Comparison of ENCODE assay signal across 9 cellular contexts in genomic region chr19:35741216-35741541, GRCh38. TPM values are rescaled to one million over a fixed set of nuclear protein-coding genes. Genes with fewer than 3 reads are reported as not detected.
A peak's percentile ranks its signal among the peaks of the same experiment; 100 is the strongest.
DNase-seq lines count a peak whose midpoint lies in the region; ATAC-seq, FAIRE-seq and TF ChIP-seq lines count a peak whose summit lies in the region.
"Had no signal": no experiment of that assay in that cellular context is flagged by ENCODE, and none has a peak within 500 bp of the region (broad histone marks: within the 10 kb centered on the region; RNA-seq: fewer than 3 reads in every experiment).

No MANE protein-coding gene starts in this region.

- no peak for FAIRE-seq in GM12891 (lab: Jason Lieb, UNC)

- DNase-seq in GM23248 = no peak
- DNase-seq in SK-N-MC (ENCODE audit: low read depth, low spot score) = no peak
- no peak for DNase-seq in fibroblast of pulmonary artery (ENCODE audit: low read depth)
- DNase-seq in skeletal muscle cell (ENCODE audit: low read depth) = no peak
- DNase-seq in activated CD4-positive, alpha-beta T cell treated with anti-CD3 and anti-CD28 coated beads, Interleukin-2, amount 50 U/mL, for 48 hours = no peak
- DNase-seq in GM12891 (ENCODE audit: insufficient read length, low spot score) = no peak
- DNase-seq in NCI-H510A treated with DMSO at 0.1 percent for 48 hours (lab: John Stamatoyannopoulos, UW) = no peak

- H4K20me1 ChIP-seq in GM23248 (ENCODE audit: insufficient read depth) = no peaks in the 10 kb centered on the region

- 4 to 5% methylated on average over 12 to 13 of the region's 13 CpGs for WGBS in GM23248 (ENCODE audit: low coverage in 1 of 2, low lambda C conversion rate in 2 of 2, missing lambda C conversion rate in 2 of 2), 2 experiments

- no peak for ATAC-seq in HG02884 (IDR thresholded peaks at IDR 0.05; ENCODE audit: unreplicated experiment)

- no peak for TF ChIP-seq CTCF in fibroblast of pulmonary artery (IDR thresholded peaks at IDR 0.05; ENCODE audit: low read length, missing control alignments)

- H3F3A ChIP-seq in GM23248 (ENCODE audit: insufficient read depth) = peaks cover 21% of the 10 kb centered on the region; the same call in 1 of the 2 replicates

- no peaks in the 10 kb centered on the region; the same call in 1 of the 2 replicates for H3K36me3 ChIP-seq in GM23248 (ENCODE audit: low read depth)
- H3K36me3 ChIP-seq in SK-N-MC (ENCODE audit: insufficient read depth, low read length) = peaks cover 29% of the 10 kb centered on the region; the same call in 1 of the 2 replicates

- H2AFZ ChIP-seq in GM23248 = peak overlapping the region; percentile 92

- H3K9me3 ChIP-seq in GM23248 (ENCODE audit: low read depth) = no peaks in the 10 kb centered on the region
- no peaks in the 10 kb centered on the region for H3K9me3 ChIP-seq in SK-N-MC (ENCODE audit: low read depth, low read length)

- peaks cover 15% of the 10 kb centered on the region for H3K79me2 ChIP-seq in GM23248 (ENCODE audit: insufficient read depth)

- H3K9ac ChIP-seq in GM23248 (peak overlapping the region; percentile 62), SK-N-MC (ENCODE audit: insufficient read length) (peak overlapping the region; percentile 64)

- in situ Hi-C loops in GM23248 (cut with MboI) = no loop called here

- TF ChIP-seq POLR2A in GM12891 (IDR thresholded peaks at IDR 0.05; ENCODE audit: low read depth, low read length) = no peak

- peak overlapping the region; percentile 93 for H3K4me2 ChIP-seq in GM23248 (ENCODE audit: unreplicated experiment)

- H3K4me1 ChIP-seq in GM23248 (ENCODE audit: insufficient read depth) = 0 out of 2 replicates have a peak, but pooled peaks cover 1% of the 10 kb centered on the region

- H3K4me3 ChIP-seq in GM23248 (peak overlapping the region; percentile 83), SK-N-MC (peak overlapping the region; percentile 86), fibroblast of pulmonary artery (replicated peaks; ENCODE audit: low read depth, low read length) (peak overlapping the region; percentile 63), skeletal muscle cell (ENCODE audit: low read depth, low read length) (peak overlapping the region; percentile 64)

- no peaks in the 10 kb centered on the region for H3K9me2 ChIP-seq in GM23248 (ENCODE audit: insufficient read depth)

- H3K27me3 ChIP-seq in GM23248 (replicated peaks; ENCODE audit: insufficient read depth) = no peaks in the 10 kb centered on the region

- H3K27ac ChIP-seq in GM23248 = peak overlapping the region; percentile 49
- peak overlapping the region; percentile 69; the same call in 1 of the 2 replicates for H3K27ac ChIP-seq in SK-N-MC
- H3K27ac ChIP-seq: epithelial cell of prostate had no signal

TF ChIP-seq in GM12891, 5 proteins besides CTCF, POLR2A, EP300 and RAD21:
- no peak for TF ChIP-seq PAX5 (IDR thresholded peaks at IDR 0.05; ENCODE audit: insufficient read depth, low read length, severe bottlenecking)
- no peak for TF ChIP-seq POLR2AphosphoS5 (IDR thresholded peaks at IDR 0.05; ENCODE audit: low read depth, low read length)
- TF ChIP-seq SPI1 (IDR thresholded peaks at IDR 0.05; ENCODE audit: low read depth, low read length) = no peak
- no peak for TF ChIP-seq TAF1 (IDR thresholded peaks at IDR 0.05; ENCODE audit: low read depth, low read length)
- no peak for TF ChIP-seq POU2F2 (IDR thresholded peaks at IDR 0.05; ENCODE audit: low read depth, low read length)

RNA-seq across cellular contexts. Expression of gene IGFLR1, which starts 1.1 kb away (rescaled TPM):
- 1.4 TPM in 1 of 2 replicates, not detected in the other for total RNA-seq in GM23248 (2014; rRNA removed; shearing (Covaris generic))
- polyA plus RNA-seq in GM23248 (2016; fragmentation: Nextera tagmentation; extraction: Ambion mirVana) = 3.2 and 3.3 TPM in 2 replicates
- 39.6 TPM for polyA plus RNA-seq in GM12891 (2012; ENCODE audit: low read depth, missing spikeins)

RNA-seq across cellular contexts. Expression of gene U2AF1L4, which starts 4.0 kb away (rescaled TPM):
- total RNA-seq in GM23248 (2014; rRNA removed; shearing (Covaris generic)) = 10.7 and 18.8 TPM in 2 replicates
- 23.1 and 25.3 TPM in 2 replicates for polyA plus RNA-seq in GM23248 (2016; fragmentation: Nextera tagmentation; extraction: Ambion mirVana)
- polyA plus RNA-seq in GM12891 (2012; ENCODE audit: low read depth, missing spikeins) = 18.8 TPM

RNA-seq across cellular contexts. Expression of gene PSENEN, which starts 4.3 kb away (rescaled TPM):
- total RNA-seq in GM23248 (2014; rRNA removed; shearing (Covaris generic)) = 15.7 and 21.6 TPM in 2 replicates
- 99.7 and 108 TPM in 2 replicates for polyA plus RNA-seq in GM23248 (2016; fragmentation: Nextera tagmentation; extraction: Ambion mirVana)
- polyA plus RNA-seq in GM12891 (2012; ENCODE audit: low read depth, missing spikeins) = 31.0 TPM

RNA-seq across cellular contexts. Expression of gene LIN37, which starts 7.2 kb away (rescaled TPM):
- 12.0 and 12.3 TPM in 2 replicates for total RNA-seq in GM23248 (2014; rRNA removed; shearing (Covaris generic))
- polyA plus RNA-seq in GM23248 (2016; fragmentation: Nextera tagmentation; extraction: Ambion mirVana) = 9.5 and 9.7 TPM in 2 replicates
- 9.9 TPM for polyA plus RNA-seq in GM12891 (2012; ENCODE audit: low read depth, missing spikeins)

RNA-seq across cellular contexts. Expression of gene HSPB6, which starts 15.7 kb away (rescaled TPM):
- 14.1 and 24.3 TPM in 2 replicates for total RNA-seq in GM23248 (2014; rRNA removed; shearing (Covaris generic))
- polyA plus RNA-seq in GM23248 (2016; fragmentation: Nextera tagmentation; extraction: Ambion mirVana) = 220 and 238 TPM in 2 replicates
- 0.15 TPM for polyA plus RNA-seq in GM12891 (2012; ENCODE audit: low read depth, missing spikeins)
